ENCODE assay signal across 1 cellular context in the genomic region with DNA sequence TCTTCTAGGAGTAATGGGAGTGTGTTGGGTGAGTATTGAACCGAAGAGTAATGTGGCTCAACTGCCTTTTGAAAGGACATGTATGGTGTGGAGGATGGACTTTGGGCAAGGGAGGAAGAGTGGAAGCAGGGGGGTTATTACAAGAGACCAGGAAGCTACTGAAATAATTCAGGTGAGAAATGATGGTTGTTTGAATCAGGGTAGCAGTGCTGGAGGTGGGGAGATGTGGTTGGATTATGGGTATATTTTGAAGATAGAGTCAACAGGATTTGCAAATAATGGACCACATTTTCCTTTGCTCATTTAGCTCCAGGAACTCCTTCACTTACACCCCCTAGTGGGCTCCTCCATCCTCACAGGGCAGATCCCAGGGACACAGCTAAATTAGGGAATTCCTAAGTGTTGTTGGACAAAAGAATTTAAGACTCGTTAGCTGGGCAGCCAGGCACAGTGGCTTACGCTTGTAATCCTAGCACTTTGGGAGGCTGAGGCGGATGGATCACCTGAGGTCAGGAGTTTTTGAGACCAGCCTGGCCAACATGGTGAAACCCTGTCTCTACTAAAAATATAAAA.
TF ChIP-seq lines count a peak whose summit lies in the region.

No MANE protein-coding gene starts in this region.

TF ChIP-seq in SK-N-SH, 30 proteins besides CTCF, POLR2A, EP300 and RAD21 (continued from another document):
- TF ChIP-seq, protein P1, sequence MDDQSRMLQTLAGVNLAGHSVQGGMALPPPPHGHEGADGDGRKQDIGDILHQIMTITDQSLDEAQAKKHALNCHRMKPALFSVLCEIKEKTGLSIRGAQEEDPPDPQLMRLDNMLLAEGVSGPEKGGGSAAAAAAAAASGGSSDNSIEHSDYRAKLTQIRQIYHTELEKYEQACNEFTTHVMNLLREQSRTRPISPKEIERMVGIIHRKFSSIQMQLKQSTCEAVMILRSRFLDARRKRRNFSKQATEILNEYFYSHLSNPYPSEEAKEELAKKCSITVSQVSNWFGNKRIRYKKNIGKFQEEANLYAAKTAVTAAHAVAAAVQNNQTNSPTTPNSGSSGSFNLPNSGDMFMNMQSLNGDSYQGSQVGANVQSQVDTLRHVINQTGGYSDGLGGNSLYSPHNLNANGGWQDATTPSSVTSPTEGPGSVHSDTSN (IDR thresholded peaks at IDR 0.05) = no peak
- TF ChIP-seq FOXM1 (IDR thresholded peaks at IDR 0.05; ENCODE audit: low read depth) (no peak), POLR2AphosphoS5 (IDR thresholded peaks at IDR 0.05; ENCODE audit: low read depth, low read length) (no peak), RCOR1 (IDR thresholded peaks at IDR 0.05; ENCODE audit: low read length) (no peak), TCF12 (IDR thresholded peaks at IDR 0.05) (no peak), MXI1 (IDR thresholded peaks at IDR 0.05; ENCODE audit: low read depth, low read length) (no peak), CHD2 (IDR thresholded peaks at IDR 0.05; ENCODE audit: low read length, partially characterized antibody) (no peak), RXRA (IDR thresholded peaks at IDR 0.05; ENCODE audit: borderline replicate concordance, low read depth) (no peak), TAF1 (IDR thresholded peaks at IDR 0.05; ENCODE audit: borderline replicate concordance, low read depth, low read length) (no peak), FOSL2 (IDR thresholded peaks at IDR 0.05; ENCODE audit: borderline replicate concordance, low read depth) (no peak)
- TF ChIP-seq, protein P2, sequence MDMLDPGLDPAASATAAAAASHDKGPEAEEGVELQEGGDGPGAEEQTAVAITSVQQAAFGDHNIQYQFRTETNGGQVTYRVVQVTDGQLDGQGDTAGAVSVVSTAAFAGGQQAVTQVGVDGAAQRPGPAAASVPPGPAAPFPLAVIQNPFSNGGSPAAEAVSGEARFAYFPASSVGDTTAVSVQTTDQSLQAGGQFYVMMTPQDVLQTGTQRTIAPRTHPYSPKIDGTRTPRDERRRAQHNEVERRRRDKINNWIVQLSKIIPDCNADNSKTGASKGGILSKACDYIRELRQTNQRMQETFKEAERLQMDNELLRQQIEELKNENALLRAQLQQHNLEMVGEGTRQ (IDR thresholded peaks at IDR 0.05; ENCODE audit: borderline replicate concordance, low read depth, low read length) = no peak
